In genomic region chr3:11774296-11774877, GRCh38 we compare ENCODE assay signal across 9 cellular contexts.
DNase-seq lines count a peak whose midpoint lies in the region; ATAC-seq and TF ChIP-seq lines count a peak whose summit lies in the region.
"Had no signal": no experiment of that assay in that cellular context is flagged by ENCODE, and none has a peak within 500 bp of the region (broad histone marks: within the 10 kb centered on the region; RNA-seq: fewer than 3 reads in every experiment).

No MANE protein-coding gene starts in this region.

- H3K27me3 ChIP-seq in mesenchymal stem cell (ENCODE audit: control insufficient read depth in 1 of 2, insufficient read depth in 1 of 2, low read length in 2 of 2): no peaks in the 10 kb centered on the region
- H3K27me3 ChIP-seq in naive thymus-derived CD4-positive, alpha-beta T cell (ENCODE audit: control insufficient read depth in 2 of 2, insufficient read depth in 2 of 2, low read length in 2 of 2): no peaks in the 10 kb centered on the region
- no peaks in the 10 kb centered on the region for H3K27me3 ChIP-seq in CD8-positive, alpha-beta T cell (ENCODE audit: insufficient read depth, low read length)

- H3K4me3 ChIP-seq in mesenchymal stem cell (ENCODE audit: insufficient read depth in 1 of 2, low read depth in 1 of 2, low read length in 2 of 2): no peak overlapping the region
- H3K4me3 ChIP-seq in naive thymus-derived CD4-positive, alpha-beta T cell (ENCODE audit: low read length): no peak overlapping the region
- no peak overlapping the region for H3K4me3 ChIP-seq in CD8-positive, alpha-beta T cell (ENCODE audit: low read depth, low read length)

- DNase-seq in ELR (ENCODE audit: low read depth) (peak; percentile 60), NCI-H2227 treated with DMSO at 0.1 percent for 48 hours (lab: John Stamatoyannopoulos, UW) (peak; percentile 4), dermis blood vessel endothelial cell (peak; percentile 76), mesenchymal stem cell (peak; percentile 73)
- DNase-seq in naive thymus-derived CD4-positive, alpha-beta T cell: no peak
- DNase-seq in CD8-positive, alpha-beta T cell: no peak

- H3K14ac ChIP-seq in mesenchymal stem cell (ENCODE audit: low read length in 2 of 2): no peak overlapping the region

- no peaks in the 10 kb centered on the region for H3K27me3 Mint-ChIP-seq in naive thymus-derived CD4-positive, alpha-beta T cell
- no peaks in the 10 kb centered on the region for H3K27me3 Mint-ChIP-seq in CD8-positive, alpha-beta T cell (ENCODE audit: low read depth)
- H3K27me3 Mint-ChIP-seq: memory B cell had no signal

- 25% methylated on average over 2 of the region's 2 CpGs for whole genome bisulfite sequencing in mesenchymal stem cell

- H3K27ac Mint-ChIP-seq in naive thymus-derived CD4-positive, alpha-beta T cell: peak overlapping the region in 1 of 9 donors; percentile 25
- no peak overlapping the region for H3K27ac Mint-ChIP-seq in CD8-positive, alpha-beta T cell
- H3K27ac Mint-ChIP-seq: memory B cell had no signal

- intact Hi-C loops in naive thymus-derived CD4-positive, alpha-beta T cell (cut with micrococcal nuclease): no loop called here
- intact Hi-C loops in CD8-positive, alpha-beta T cell (cut with DNase I, micrococcal nuclease): loop anchor here (5.0 kb wide), 2 partner anchors 57 to 502 kb away; partner anchors contain the start of gene ATG7 (in 2 of the 2)

- H3K9ac ChIP-seq in mesenchymal stem cell (ENCODE audit: low read length): no peak overlapping the region

- H2AK5ac ChIP-seq in mesenchymal stem cell (ENCODE audit: low read length, severe bottlenecking): no peak overlapping the region

- H2BK12ac ChIP-seq in mesenchymal stem cell (ENCODE audit: low read length in 2 of 2): no peak overlapping the region

- peaks cover 3 to 11% of the 10 kb centered on the region in 2 experiments for H3K36me3 ChIP-seq in mesenchymal stem cell (ENCODE audit: control insufficient read depth in 1 of 2, insufficient read depth in 2 of 2, low read depth in 1 of 2, low read length in 2 of 2)
- H3K36me3 ChIP-seq in naive thymus-derived CD4-positive, alpha-beta T cell (ENCODE audit: control insufficient read depth in 2 of 3, insufficient read depth in 3 of 3, low read length in 3 of 3): peaks cover 0 to 4% (median 0%) of the 10 kb centered on the region in 3 experiments
- no peaks in the 10 kb centered on the region for H3K36me3 ChIP-seq in CD8-positive, alpha-beta T cell (ENCODE audit: insufficient read depth, low read length)

- peaks cover 2 to 22% (median 11%) of the 10 kb centered on the region in 5 donors for H3K36me3 Mint-ChIP-seq in naive thymus-derived CD4-positive, alpha-beta T cell
- H3K36me3 Mint-ChIP-seq in CD8-positive, alpha-beta T cell: peaks cover 7% of the 10 kb centered on the region

- H4K8ac ChIP-seq in mesenchymal stem cell (ENCODE audit: low read length): no peak overlapping the region

- peaks cover 10% of the 10 kb centered on the region for H3K4me1 ChIP-seq in mesenchymal stem cell (ENCODE audit: control insufficient read depth, insufficient read depth, low read depth, low read length)
- peaks cover 15% of the 10 kb centered on the region in 2 donors for H3K4me1 ChIP-seq in naive thymus-derived CD4-positive, alpha-beta T cell (ENCODE audit: control insufficient read depth in 2 of 2, insufficient read depth in 2 of 2, low read length in 2 of 2)
- H3K4me1 ChIP-seq in CD8-positive, alpha-beta T cell (ENCODE audit: insufficient read depth, low read length): peaks cover 14% of the 10 kb centered on the region

- CTCF ChIA-PET in naive thymus-derived CD4-positive, alpha-beta T cell (lab: Charles Lee): no interaction called here
- CTCF ChIA-PET in CD8-positive, alpha-beta T cell (lab: Charles Lee): no interaction called here

- no peak overlapping the region for H3K4ac ChIP-seq in mesenchymal stem cell (ENCODE audit: low read depth in 1 of 2, low read length in 2 of 2)

- H3K18ac ChIP-seq in mesenchymal stem cell (ENCODE audit: low read depth in 1 of 2, low read length in 2 of 2): no peak overlapping the region

- POLR2A ChIA-PET in naive thymus-derived CD4-positive, alpha-beta T cell (lab: Charles Lee): no interaction called here
- POLR2A ChIA-PET in CD8-positive, alpha-beta T cell (lab: Charles Lee): no interaction called here

- H2BK5ac ChIP-seq in mesenchymal stem cell (ENCODE audit: low read depth, low read length, poor library complexity, severe bottlenecking): no peak overlapping the region

- TF ChIP-seq CTCF in CD8-positive, alpha-beta T cell (IDR thresholded peaks at IDR 0.05): no peak

- H3K23ac ChIP-seq in mesenchymal stem cell (ENCODE audit: low read length in 2 of 2): no peak overlapping the region

- H3K9me3 Mint-ChIP-seq in naive thymus-derived CD4-positive, alpha-beta T cell: peaks cover 0 to 2% (median 0%) of the 10 kb centered on the region in 11 donors
- no peaks in the 10 kb centered on the region for H3K9me3 Mint-ChIP-seq in CD8-positive, alpha-beta T cell
- H3K9me3 Mint-ChIP-seq: memory B cell had no signal

- no peak for ATAC-seq in HG02763 (IDR thresholded peaks at IDR 0.05; ENCODE audit: unreplicated experiment)
- ATAC-seq in GM18520 (IDR thresholded peaks at IDR 0.05; ENCODE audit: unreplicated experiment): no peak
- ATAC-seq in naive thymus-derived CD4-positive, alpha-beta T cell: no peak
- no peak for ATAC-seq in CD8-positive, alpha-beta T cell

- no peak overlapping the region for H2BK15ac ChIP-seq in mesenchymal stem cell (ENCODE audit: low read depth, poor library complexity, severe bottlenecking)

- H3K4me2 ChIP-seq in mesenchymal stem cell (ENCODE audit: low read length, poor library complexity, severe bottlenecking): no peak overlapping the region

- H2AFZ ChIP-seq in mesenchymal stem cell (ENCODE audit: low read depth, low read length): no peak overlapping the region

- H4K91ac ChIP-seq in mesenchymal stem cell (ENCODE audit: low read length): no peak overlapping the region

- no peak overlapping the region for H3K4me3 Mint-ChIP-seq in naive thymus-derived CD4-positive, alpha-beta T cell
- H3K4me3 Mint-ChIP-seq in CD8-positive, alpha-beta T cell: no peak overlapping the region
- H3K4me3 Mint-ChIP-seq: memory B cell had no signal

- no peaks in the 10 kb centered on the region for H3K9me3 ChIP-seq in mesenchymal stem cell (ENCODE audit: control insufficient read depth, low read length)
- H3K9me3 ChIP-seq in naive thymus-derived CD4-positive, alpha-beta T cell (ENCODE audit: control insufficient read depth in 2 of 3, low read length in 3 of 3): no peaks in the 10 kb centered on the region
- no peaks in the 10 kb centered on the region for H3K9me3 ChIP-seq in CD8-positive, alpha-beta T cell (ENCODE audit: low read length)

- H3K4me1 Mint-ChIP-seq in naive thymus-derived CD4-positive, alpha-beta T cell: peaks cover 11 to 24% (median 19%) of the 10 kb centered on the region in 7 donors
- peaks cover 19% of the 10 kb centered on the region for H3K4me1 Mint-ChIP-seq in CD8-positive, alpha-beta T cell (ENCODE audit: low read depth)

- no peak overlapping the region for H2BK120ac ChIP-seq in mesenchymal stem cell (ENCODE audit: low read depth, low read length)

- no peak overlapping the region for H3K27ac ChIP-seq in mesenchymal stem cell (ENCODE audit: low read length, poor library complexity, severe bottlenecking)
- H3K27ac ChIP-seq in naive thymus-derived CD4-positive, alpha-beta T cell (ENCODE audit: low read depth, low read length): no peak overlapping the region
- H3K27ac ChIP-seq in CD8-positive, alpha-beta T cell (ENCODE audit: low read depth, low read length): no peak overlapping the region

- H3K79me1 ChIP-seq in mesenchymal stem cell (replicated peaks; ENCODE audit: low read length, poor library complexity, severe bottlenecking): no peaks in the 10 kb centered on the region

Comparison
In these comparisons a context has a peak if more than half of its experiments do, and no peak if none do; other contexts are left out.
1. DNase-seq: peak in ELR (single experiment), NCI-H2227 treated with DMSO at 0.1 percent for 48 hours (single experiment), dermis blood vessel endothelial cell (single experiment) and mesenchymal stem cell (single experiment); none in naive thymus-derived CD4-positive, alpha-beta T cell (0 of 9) and CD8-positive, alpha-beta T cell (0 of 7).
2. intact Hi-C loops: an anchor here in CD8-positive, alpha-beta T cell (5.0 kb wide); none called in naive thymus-derived CD4-positive, alpha-beta T cell.